Comparison of ENCODE assay signal across 21 cellular contexts in the genomic region with DNA sequence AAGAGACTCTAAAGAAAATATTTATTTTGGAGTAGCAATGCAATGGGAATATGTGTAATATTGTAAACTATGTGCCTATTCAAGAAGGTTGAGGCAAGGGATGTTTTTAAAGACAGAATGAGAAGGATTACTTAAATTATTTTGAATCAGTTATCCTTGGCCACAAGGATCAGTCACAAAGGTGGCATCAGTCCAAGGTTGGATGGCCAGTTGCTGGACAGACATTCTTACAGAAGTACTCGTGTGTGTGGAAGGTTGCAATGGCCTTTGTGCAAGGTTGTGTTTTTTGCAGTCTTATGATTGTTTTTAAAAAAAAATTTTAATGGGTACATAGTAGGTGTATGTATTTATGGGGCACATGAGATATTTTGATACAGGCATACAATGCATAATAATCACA. TPM values are rescaled to one million over a fixed set of nuclear protein-coding genes. Genes with fewer than 3 reads are reported as not detected.
A peak's percentile ranks its signal among the peaks of the same experiment; 100 is the strongest.
DNase-seq lines count a peak whose midpoint lies in the region; ATAC-seq and TF ChIP-seq lines count a peak whose summit lies in the region.
"Had no signal": no experiment of that assay in that cellular context is flagged by ENCODE, and none has a peak within 500 bp of the region (broad histone marks: within the 10 kb centered on the region; RNA-seq: fewer than 3 reads in every experiment).

No MANE protein-coding gene starts in this region.

- H3K4me3 Mint-ChIP-seq in chondrocyte (ENCODE audit: unreplicated experiment), result no peak overlapping the region
- H3K4me3 Mint-ChIP-seq: dendritic cell treated with granulocyte-macrophage colony-stimulating factor and Interleukin-4, amounts not matched to agents 40 ng/mL and 50 ng/mL, for 4 days had no signal

- H3K27me3 Mint-ChIP-seq in chondrocyte (ENCODE audit: low read depth), result no peaks in the 10 kb centered on the region
- H3K27me3 Mint-ChIP-seq: activated CD4-positive, alpha-beta T cell treated with anti-CD3 and anti-CD28 coated beads, Interleukin-2, amount 10 ng/mL, durations not matched to agents 7 days and 5 days; activated naive CD8-positive, alpha-beta T cell treated with anti-CD3 and anti-CD28 coated beads, Interleukin-2, amount 50 U/mL, for 24 hours; dendritic cell treated with granulocyte-macrophage colony-stimulating factor and Interleukin-4, amounts not matched to agents 40 ng/mL and 50 ng/mL, for 4 days; type B pancreatic cell had no signal

- H3K27ac Mint-ChIP-seq in chondrocyte (ENCODE audit: unreplicated experiment), result peak overlapping the region; percentile 36
- H3K27ac Mint-ChIP-seq: activated CD4-positive, alpha-beta T cell treated with anti-CD3 and anti-CD28 coated beads, Interleukin-2, amount 10 ng/mL, durations not matched to agents 7 days and 5 days; activated naive CD8-positive, alpha-beta T cell treated with anti-CD3 and anti-CD28 coated beads, Interleukin-2, amount 50 U/mL, for 24 hours; activated T-helper 2 cell treated with anti-CD3 and anti-CD28 coated beads, Interferon-gamma antibody, Interleukin-2, Interleukin-4, amounts not matched to agents 10 μg/mL and 5 μg/mL and 100 μg/mL, durations not matched to agents 14 hours and 24 hours and 36 hours; dendritic cell treated with granulocyte-macrophage colony-stimulating factor and Interleukin-4, amounts not matched to agents 40 ng/mL and 50 ng/mL, for 4 days; type B pancreatic cell had no signal

- H3K9me3 Mint-ChIP-seq in chondrocyte (ENCODE audit: low read depth), result no peaks in the 10 kb centered on the region
- H3K9me3 Mint-ChIP-seq: activated CD4-positive, alpha-beta T cell treated with anti-CD3 and anti-CD28 coated beads, Interleukin-2, amount 10 ng/mL, durations not matched to agents 7 days and 5 days; activated naive CD8-positive, alpha-beta T cell treated with anti-CD3 and anti-CD28 coated beads, Interleukin-2, amount 50 U/mL, for 24 hours; activated T-helper 2 cell treated with anti-CD3 and anti-CD28 coated beads, Interferon-gamma antibody, Interleukin-2, Interleukin-4, amounts not matched to agents 10 μg/mL and 5 μg/mL and 100 μg/mL, durations not matched to agents 14 hours and 24 hours and 36 hours; dendritic cell treated with granulocyte-macrophage colony-stimulating factor and Interleukin-4, amounts not matched to agents 40 ng/mL and 50 ng/mL, for 4 days; type B pancreatic cell had no signal

- ATAC-seq in GM18868 (IDR thresholded peaks at IDR 0.05; ENCODE audit: unreplicated experiment), result no peak
- ATAC-seq: activated naive CD8-positive, alpha-beta T cell treated with anti-CD3 and anti-CD28 coated beads, Interleukin-2, amount 50 U/mL, for 24 hours; lower lobe of right lung had no signal

- H3K36me3 Mint-ChIP-seq in chondrocyte (ENCODE audit: low read depth), result peaks cover 3% of the 10 kb centered on the region

- TF ChIP-seq CTCF in chondrocyte (IDR thresholded peaks at IDR 0.05), result no peak

- peaks cover 27% of the 10 kb centered on the region for H3K4me1 Mint-ChIP-seq in chondrocyte (ENCODE audit: low read depth)

- peak; percentile 12 for DNase-seq in NCI-H2029 treated with DMSO at 0.1 percent for 48 hours (lab: John Stamatoyannopoulos, UW)
- no peak for DNase-seq in NCI-H2029 (lab: John Stamatoyannopoulos, UW)
- peak; percentile 14 for DNase-seq in OCI-M1 (lab: John Stamatoyannopoulos, UW)
- no peak for DNase-seq in chondrocyte (ENCODE audit: low spot score)
- no peak for DNase-seq in amniotic stem cell (lab: John Stamatoyannopoulos, UW)
- no peak for DNase-seq in activated CD4-positive, alpha-beta T cell treated with anti-CD3 and anti-CD28 coated beads, Interleukin-2, amount 50 U/mL, for 48 hours
- DNase-seq in dedifferentiated amniotic fluid mesenchymal stem cell (ENCODE audit: extremely low spot score), result no peak
- DNase-seq: activated CD4-positive, alpha-beta T cell treated with anti-CD3 and anti-CD28 coated beads, Interleukin-2, amount 10 ng/mL, durations not matched to agents 7 days and 5 days; activated CD8-positive, alpha-beta memory T cell treated with anti-CD3 and anti-CD28 coated beads, Interleukin-2, amount 50 U/mL, for 4 hours; activated naive CD8-positive, alpha-beta T cell treated with anti-CD3 and anti-CD28 coated beads, Interleukin-2, amount 50 U/mL, for 24 hours; lower lobe of right lung; NCI-H2081 treated with DMSO at 0.1 percent for 48 hours; NCI-H446; NK-92 treated with Interleukin-12 subunit alpha and Interleukin-12 subunit beta, amount 100 ng/mL, for 24 hours; spleen; stimulated activated CD4-positive, alpha-beta T cell treated with anti-CD3 and anti-CD28 coated beads, Interleukin-4, amount 100 ng/mL, for 24 hours; stomach had no signal

RNA-seq across cellular contexts. Expression of gene QRSL1, which starts 2.0 kb away (rescaled TPM):
- 8.6 to 12.5 TPM (median 9.7 TPM) in 3 replicates for total RNA-seq in chondrocyte

RNA-seq across cellular contexts. Expression of gene RTN4IP1, which starts 2.1 kb away (rescaled TPM):
- total RNA-seq in chondrocyte, result 3.5 to 6.0 TPM (median 3.7 TPM) in 3 replicates

Comparison
In these comparisons a context has a peak if more than half of its experiments do, and no peak if none do; other contexts are left out.
1. DNase-seq: peak in NCI-H2029 treated with DMSO at 0.1 percent for 48 hours (single experiment) and OCI-M1 (single experiment); none in NCI-H2029 (single experiment), chondrocyte (single experiment), amniotic stem cell (single experiment), activated CD4-positive, alpha-beta T cell treated with anti-CD3 and anti-CD28 coated beads, Interleukin-2, amount 50 U/mL, for 48 hours (0 of 2) and dedifferentiated amniotic fluid mesenchymal stem cell (single experiment).